ENCODE assay signal across 32 cellular contexts in the genomic region with DNA sequence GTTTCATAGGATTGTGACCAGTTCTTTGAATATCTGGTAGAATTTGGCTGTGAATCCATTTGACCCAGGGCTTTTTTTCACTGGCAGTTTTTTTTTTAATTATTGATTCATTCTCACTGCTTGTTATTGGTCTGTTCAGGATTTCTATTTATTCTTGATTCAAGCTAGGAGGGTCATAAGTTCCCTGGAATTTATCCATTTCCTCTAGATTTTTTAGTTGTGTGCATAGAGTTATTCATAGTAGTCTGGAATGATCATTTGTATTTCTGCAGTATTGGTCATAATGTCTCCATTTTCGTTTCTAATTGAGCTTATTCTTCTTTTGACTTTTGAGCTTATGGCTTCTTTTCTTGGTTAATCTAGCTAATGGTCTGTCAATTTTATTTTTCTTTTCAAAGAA.
A peak's percentile ranks its signal among the peaks of the same experiment; 100 is the strongest.
DNase-seq lines count a peak whose midpoint lies in the region; ATAC-seq, FAIRE-seq and TF ChIP-seq lines count a peak whose summit lies in the region.
"Had no signal": no experiment of that assay in that cellular context is flagged by ENCODE, and none has a peak within 500 bp of the region (broad histone marks: within the 10 kb centered on the region; RNA-seq: fewer than 3 reads in every experiment).

No MANE protein-coding gene starts in this region.

- POLR2A ChIA-PET in PC-3 (lab: Charles Lee; ENCODE audit: unreplicated experiment): interaction anchor here (0.6 kb wide), 3 partner anchors 9 to 117 kb away, joined by 3 to 4 read pairs (median 3); no protein-coding TSS in a partner anchor

- intact Hi-C loops in heart right ventricle (cut with DNase I) (no loop called here), Right ventricle myocardium superior (cut with DNase I) (no loop called here), PC-3 (cut with micrococcal nuclease) (no loop called here)

- WGBS in heart right ventricle, 2 donors: 41 to 61% methylated on average over 1 of the region's 1 CpG

- H3F3A ChIP-seq in PC-3 (ENCODE audit: low read length, unreplicated experiment): peaks cover 10% of the 10 kb centered on the region

- CTCF ChIA-PET in PC-3 (lab: Charles Lee): no interaction called here

- peak overlapping the region in 6 of 10 donors; percentile 32 to 73 (median 41) for H3K27ac ChIP-seq in heart right ventricle
- peak overlapping the region; percentile 62 for H3K27ac ChIP-seq in PC-3 (ENCODE audit: low read length)
- H3K27ac ChIP-seq: testis, VCaP had no signal

- no peak for ATAC-seq in heart right ventricle
- ATAC-seq in Right ventricle myocardium superior (ENCODE audit: poor library complexity): no peak
- peak; percentile 27 for ATAC-seq in PC-3
- no peak for ATAC-seq in HG03521 (IDR thresholded peaks at IDR 0.05; ENCODE audit: unreplicated experiment)
- ATAC-seq: activated CD8-positive, alpha-beta T cell treated with anti-CD3 and anti-CD28 coated beads, Interleukin-2, amount 10 ng/mL, durations not matched to agents 7 days and 5 days; activated naive CD4-positive, alpha-beta T cell treated with anti-CD3 and anti-CD28 coated beads, Interleukin-2, amount 50 U/mL, for 72 hours; GM12878; mucosa of descending colon; Panc1 had no signal

- no peaks in the 10 kb centered on the region for H4K20me1 ChIP-seq in PC-3 (ENCODE audit: low read length)

- no peaks in the 10 kb centered on the region for H3K79me2 ChIP-seq in PC-3 (ENCODE audit: low read length)

- no peak for TF ChIP-seq CTCF in heart right ventricle (IDR thresholded peaks at IDR 0.05)
- TF ChIP-seq CTCF in PC-3 (conservative IDR thresholded peaks at IDR 0.05; ENCODE audit: low read depth, low read length): no peak
- TF ChIP-seq CTCF in foreskin fibroblast (IDR thresholded peaks at IDR 0.05; ENCODE audit: low read depth, low read length): no peak

- peaks cover 0 to under 1% (median 0%) of the 10 kb centered on the region in 9 donors for H3K36me3 ChIP-seq in heart right ventricle
- no peaks in the 10 kb centered on the region for H3K36me3 ChIP-seq in PC-3 (ENCODE audit: low read depth, low read length)

- H3K9ac ChIP-seq in PC-3 (ENCODE audit: low read length): no peak overlapping the region

- H3K9me3 ChIP-seq in heart right ventricle (peaks cover 0 to 6% (median 0%) of the 10 kb centered on the region in 11 donors), PC-3 (ENCODE audit: low read length) (no peaks in the 10 kb centered on the region)
- H3K9me3 ChIP-seq: mucosa of descending colon, testis had no signal

- H3K4me3 ChIP-seq in heart right ventricle: no peak overlapping the region
- peak overlapping the region; percentile 12; the same call in 1 of the 2 replicates for H3K4me3 ChIP-seq in PC-3 (ENCODE audit: low read length)
- no peak overlapping the region for H3K4me3 ChIP-seq in foreskin fibroblast (ENCODE audit: low read depth in 1 of 2, low read length in 2 of 2)
- H3K4me3 ChIP-seq: GM12878, mucosa of descending colon, skin epidermis, testis had no signal

- peaks cover 0 to 47% (median 7%) of the 10 kb centered on the region in 9 donors for H3K4me1 ChIP-seq in heart right ventricle
- peaks cover 55% of the 10 kb centered on the region for H3K4me1 ChIP-seq in PC-3 (ENCODE audit: insufficient read depth, low read length)
- H3K4me1 ChIP-seq: testis had no signal

- BruUV-seq in PC-3 (replicated peaks; lab: Mats Ljungman, UMichigan): no TSS peak

- H3K9me2 ChIP-seq in PC-3 (replicated peaks; ENCODE audit: low read length): no peaks in the 10 kb centered on the region

- H3K27me3 ChIP-seq in heart right ventricle (no peaks in the 10 kb centered on the region), PC-3 (ENCODE audit: low read length) (no peaks in the 10 kb centered on the region)
- H3K27me3 ChIP-seq: testis had no signal

- no peak for DNase-seq in heart right ventricle
- DNase-seq in Right ventricle myocardium superior: no peak
- peak; percentile 43 for DNase-seq in PC-3
- peak; percentile 30 to 58 for DNase-seq in foreskin fibroblast
- DNase-seq in stromal cell of bone marrow (ENCODE audit: low read depth): peak; percentile 40
- DNase-seq in NCI-H2196 (lab: John Stamatoyannopoulos, UW; ENCODE audit: unreplicated experiment): no peak
- no peak for DNase-seq in frontal cortex (ENCODE audit: low spot score in 2 of 2)
- DNase-seq: activated CD4-positive, alpha-beta T cell treated with anti-CD3 and anti-CD28 coated beads for 4 hours; activated CD8-positive, alpha-beta T cell treated with anti-CD3 and anti-CD28 coated beads, Interleukin-2, amount 10 ng/mL, durations not matched to agents 7 days and 5 days; AML-193; CD4-positive, CD25-positive, alpha-beta regulatory T cell; H9; Kasumi-1; mucosa of descending colon; NCI-H1417 treated with DMSO at 0.1 percent for 48 hours; NCI-H2081; NCI-H226; NCI-H69; SHP77 treated with DMSO at 0.1 percent for 48 hours; stimulated activated naive CD4-positive, alpha-beta T cell treated with Interleukin-2 at 50 U/mL for 16 hours; T-helper 9 cell; testis had no signal

- peak overlapping the region; percentile 60 for H3K4me2 ChIP-seq in PC-3 (ENCODE audit: low read length)

- H2AFZ ChIP-seq in PC-3 (ENCODE audit: low read length): no peak overlapping the region

- FAIRE-seq in frontal cortex (lab: Jason Lieb, UNC): no peak
- FAIRE-seq: bronchial epithelial cell, D721Med, endothelial cell of umbilical vein, GM12878, urothelium cell line had no signal

Comparison
In these comparisons a context has a peak if more than half of its experiments do, and no peak if none do; other contexts are left out.
1. DNase-seq: peak in PC-3 (single experiment), foreskin fibroblast (2 of 2) and stromal cell of bone marrow (single experiment); none in heart right ventricle (0 of 2), Right ventricle myocardium superior (single experiment), NCI-H2196 (single experiment) and frontal cortex (0 of 2).